In genomic region chr4:83664071-83664470, GRCh38 we compare ENCODE assay signal across 37 cellular contexts.
"Had no signal": no experiment of that assay in that cellular context is flagged by ENCODE, and none has a peak within 500 bp of the region (broad histone marks: within the 10 kb centered on the region; RNA-seq: fewer than 3 reads in every experiment).

No MANE protein-coding gene starts in this region.

- ATAC-seq: activated CD4-positive, alpha-beta T cell treated with anti-CD3 and anti-CD28 coated beads for 36 hours; activated CD4-positive, CD25-positive, alpha-beta regulatory T cell treated with anti-CD3 and anti-CD28 coated beads, Interleukin-2, amount 50 U/mL, for 24 hours; activated CD8-positive, alpha-beta memory T cell treated with anti-CD3 and anti-CD28 coated beads, Interleukin-2, amount 10 ng/mL, durations not matched to agents 7 days and 5 days; activated CD8-positive, alpha-beta T cell treated with anti-CD3 and anti-CD28 coated beads, Interleukin-2, amount 10 ng/mL, durations not matched to agents 7 days and 5 days; activated naive CD8-positive, alpha-beta T cell treated with anti-CD3 and anti-CD28 coated beads, Interleukin-2, amount 50 U/mL, for 24 hours; body of pancreas had no signal

- H3K36me3 ChIP-seq: brain microvascular endothelial cell, breast epithelium had no signal

- H3K4me3 ChIP-seq: body of pancreas, breast epithelium had no signal

- DNase-seq: activated CD4-positive, alpha-beta memory T cell treated with anti-CD3 and anti-CD28 coated beads, Interleukin-2, amount 10 ng/mL, durations not matched to agents 7 days and 5 days; activated CD4-positive, alpha-beta T cell treated with anti-CD3 and anti-CD28 coated beads for 1 hour; activated CD4-positive, alpha-beta T cell treated with anti-CD3 and anti-CD28 coated beads for 36 hours; activated CD4-positive, alpha-beta T cell treated with anti-CD3 and anti-CD28 coated beads for 48 hours; activated CD4-positive, alpha-beta T cell treated with anti-CD3 and anti-CD28 coated beads, Interleukin-2, amount 10 ng/mL, durations not matched to agents 7 days and 5 days; activated CD4-positive, alpha-beta T cell treated with anti-CD3 and anti-CD28 coated beads, Interleukin-2, amount 50 U/mL, for 48 hours; activated CD4-positive, CD25-positive, alpha-beta regulatory T cell; activated CD8-positive, alpha-beta memory T cell treated with anti-CD3 and anti-CD28 coated beads for 24 hours; activated CD8-positive, alpha-beta memory T cell treated with anti-CD3 and anti-CD28 coated beads, Interleukin-2, amount 10 ng/mL, durations not matched to agents 7 days and 5 days; activated CD8-positive, alpha-beta memory T cell treated with anti-CD3 and anti-CD28 coated beads, Interleukin-2, amount 50 U/mL, for 48 hours; activated CD8-positive, alpha-beta T cell treated with anti-CD3 and anti-CD28 coated beads, Interleukin-2, amount 10 ng/mL, durations not matched to agents 7 days and 5 days; activated effector memory CD4-positive, alpha-beta T cell treated with Interleukin-2 at 50 U/mL for 16 hours; activated gamma-delta T cell; activated naive CD4-positive, alpha-beta T cell treated with anti-CD3 and anti-CD28 coated beads, Interleukin-2, amount 10 ng/mL, durations not matched to agents 7 days and 5 days; activated naive CD4-positive, alpha-beta T cell treated with Interleukin-2 at 50 U/mL for 16 hours; activated naive CD8-positive, alpha-beta T cell treated with anti-CD3 and anti-CD28 coated beads, Interleukin-2, amount 10 ng/mL, durations not matched to agents 7 days and 5 days; activated naive CD8-positive, alpha-beta T cell treated with anti-CD3 and anti-CD28 coated beads, Interleukin-2, amount 50 U/mL, for 24 hours; activated T-cell treated with anti-CD3 and anti-CD28 coated beads, Interleukin-2, amount 50 U/mL, for 24 hours; activated T-cell treated with anti-CD3 and anti-CD28 coated beads, Interleukin-2, amount 50 U/mL, for 48 hours; amygdala; anterior cingulate cortex; body of pancreas; brain microvascular endothelial cell; central memory CD4-positive, alpha-beta T cell; T-helper 1 cell; T-helper 2 cell; T-helper 9 cell had no signal

- FAIRE-seq: astrocyte, TTC549 had no signal

- H3K27me3 Mint-ChIP-seq: activated CD4-positive, alpha-beta T cell treated with anti-CD3 and anti-CD28 coated beads for 36 hours; activated naive CD8-positive, alpha-beta T cell treated with anti-CD3 and anti-CD28 coated beads, Interleukin-2, amount 50 U/mL, for 24 hours had no signal

- H3K9me3 Mint-ChIP-seq: activated CD4-positive, alpha-beta memory T cell treated with anti-CD3 and anti-CD28 coated beads, Interleukin-2, amount 10 ng/mL, durations not matched to agents 7 days and 5 days; activated CD4-positive, alpha-beta T cell treated with anti-CD3 and anti-CD28 coated beads, Interleukin-2, amount 10 ng/mL, durations not matched to agents 7 days and 5 days; activated naive CD4-positive, alpha-beta T cell treated with anti-CD3 and anti-CD28 coated beads, Interleukin-2, amount 10 ng/mL, durations not matched to agents 7 days and 5 days; activated naive CD4-positive, alpha-beta T cell treated with anti-CD3 and anti-CD28 coated beads, Interleukin-2, amount 50 U/mL, for 24 hours; activated naive CD8-positive, alpha-beta T cell treated with anti-CD3 and anti-CD28 coated beads, Interleukin-2, amount 10 ng/mL, durations not matched to agents 7 days and 5 days; activated naive CD8-positive, alpha-beta T cell treated with anti-CD3 and anti-CD28 coated beads, Interleukin-2, amount 50 U/mL, for 24 hours; activated T-cell treated with anti-CD3 and anti-CD28 coated beads, Interleukin-2, amount 50 U/mL, for 24 hours; activated T-helper 2 cell treated with anti-CD3 and anti-CD28 coated beads, Interferon-gamma antibody, Interleukin-2, Interleukin-4, amounts not matched to agents 10 μg/mL and 5 μg/mL and 100 μg/mL, durations not matched to agents 14 hours and 24 hours and 36 hours; T-helper 1 cell treated with Interleukin-12 subunit alpha and Interleukin-12 subunit beta and Interleukin-4 antibody, amounts not matched to agents 30 μg/mL and 1 μg/mL, for 36 hours; T-helper 2 cell treated with Interferon-gamma antibody and Interleukin-4, amounts not matched to agents 5 μg/mL and 100 μg/mL, for 36 hours had no signal

- H3K4me3 Mint-ChIP-seq: activated CD4-positive, alpha-beta memory T cell treated with anti-CD3 and anti-CD28 coated beads, Interleukin-2, amount 10 ng/mL, durations not matched to agents 7 days and 5 days; activated CD4-positive, alpha-beta T cell treated with anti-CD3 and anti-CD28 coated beads for 36 hours; activated CD4-positive, alpha-beta T cell treated with anti-CD3 and anti-CD28 coated beads, Interleukin-2, amount 10 ng/mL, durations not matched to agents 7 days and 5 days; activated CD8-positive, alpha-beta memory T cell treated with anti-CD3 and anti-CD28 coated beads, Interleukin-2, amount 10 ng/mL, durations not matched to agents 7 days and 5 days; activated CD8-positive, alpha-beta T cell treated with anti-CD3 and anti-CD28 coated beads, Interleukin-2, amount 10 ng/mL, durations not matched to agents 7 days and 5 days; activated naive CD4-positive, alpha-beta T cell treated with anti-CD3 and anti-CD28 coated beads, Interleukin-2, amount 10 ng/mL, durations not matched to agents 7 days and 5 days; activated naive CD4-positive, alpha-beta T cell treated with anti-CD3 and anti-CD28 coated beads, Interleukin-2, amount 50 U/mL, for 24 hours; activated naive CD8-positive, alpha-beta T cell; activated naive CD8-positive, alpha-beta T cell treated with anti-CD3 and anti-CD28 coated beads, Interleukin-2, amount 10 ng/mL, durations not matched to agents 7 days and 5 days; activated naive CD8-positive, alpha-beta T cell treated with anti-CD3 and anti-CD28 coated beads, Interleukin-2, amount 50 U/mL, for 24 hours; activated T-cell treated with anti-CD3 and anti-CD28 coated beads, Interleukin-2, amount 50 U/mL, for 24 hours; T-helper 1 cell treated with Interleukin-12 subunit alpha and Interleukin-12 subunit beta and Interleukin-4 antibody, amounts not matched to agents 30 μg/mL and 1 μg/mL, for 36 hours; T-helper 2 cell treated with Interferon-gamma antibody and Interleukin-4, amounts not matched to agents 5 μg/mL and 100 μg/mL, for 36 hours had no signal

- H3K27me3 ChIP-seq: body of pancreas, brain microvascular endothelial cell, breast epithelium had no signal

- H3K27ac Mint-ChIP-seq: activated CD4-positive, alpha-beta memory T cell treated with anti-CD3 and anti-CD28 coated beads, Interleukin-2, amount 10 ng/mL, durations not matched to agents 7 days and 5 days; activated CD4-positive, alpha-beta T cell treated with anti-CD3 and anti-CD28 coated beads for 36 hours; activated CD4-positive, alpha-beta T cell treated with anti-CD3 and anti-CD28 coated beads, Interleukin-2, amount 10 ng/mL, durations not matched to agents 7 days and 5 days; activated CD8-positive, alpha-beta memory T cell treated with anti-CD3 and anti-CD28 coated beads, Interleukin-2, amount 10 ng/mL, durations not matched to agents 7 days and 5 days; activated CD8-positive, alpha-beta T cell treated with anti-CD3 and anti-CD28 coated beads, Interleukin-2, amount 10 ng/mL, durations not matched to agents 7 days and 5 days; activated naive CD4-positive, alpha-beta T cell treated with anti-CD3 and anti-CD28 coated beads, Interleukin-2, amount 10 ng/mL, durations not matched to agents 7 days and 5 days; activated naive CD4-positive, alpha-beta T cell treated with anti-CD3 and anti-CD28 coated beads, Interleukin-2, amount 50 U/mL, for 24 hours; activated naive CD8-positive, alpha-beta T cell; activated naive CD8-positive, alpha-beta T cell treated with anti-CD3 and anti-CD28 coated beads, Interleukin-2, amount 10 ng/mL, durations not matched to agents 7 days and 5 days; activated naive CD8-positive, alpha-beta T cell treated with anti-CD3 and anti-CD28 coated beads, Interleukin-2, amount 50 U/mL, for 24 hours; activated T-cell treated with anti-CD3 and anti-CD28 coated beads, Interleukin-2, amount 50 U/mL, for 24 hours; activated T-helper 2 cell treated with anti-CD3 and anti-CD28 coated beads, Interferon-gamma antibody, Interleukin-2, Interleukin-4, amounts not matched to agents 10 μg/mL and 5 μg/mL and 100 μg/mL, durations not matched to agents 14 hours and 24 hours and 36 hours; T-helper 1 cell treated with Interleukin-12 subunit alpha and Interleukin-12 subunit beta and Interleukin-4 antibody, amounts not matched to agents 30 μg/mL and 1 μg/mL, for 36 hours; T-helper 2 cell treated with Interferon-gamma antibody and Interleukin-4, amounts not matched to agents 5 μg/mL and 100 μg/mL, for 36 hours had no signal

- H3K4me1 ChIP-seq: body of pancreas, breast epithelium had no signal

- H3K4me1 Mint-ChIP-seq: activated CD4-positive, alpha-beta memory T cell treated with anti-CD3 and anti-CD28 coated beads, Interleukin-2, amount 10 ng/mL, durations not matched to agents 7 days and 5 days had no signal

- H3K36me3 Mint-ChIP-seq: activated CD8-positive, alpha-beta memory T cell treated with anti-CD3 and anti-CD28 coated beads, Interleukin-2, amount 10 ng/mL, durations not matched to agents 7 days and 5 days; activated naive CD4-positive, alpha-beta T cell treated with anti-CD3 and anti-CD28 coated beads, Interleukin-2, amount 10 ng/mL, durations not matched to agents 7 days and 5 days; activated naive CD4-positive, alpha-beta T cell treated with anti-CD3 and anti-CD28 coated beads, Interleukin-2, amount 50 U/mL, for 24 hours; activated naive CD8-positive, alpha-beta T cell; activated naive CD8-positive, alpha-beta T cell treated with anti-CD3 and anti-CD28 coated beads, Interleukin-2, amount 10 ng/mL, durations not matched to agents 7 days and 5 days had no signal

- H3K27ac ChIP-seq: body of pancreas, brain microvascular endothelial cell, breast epithelium, VCaP had no signal

- H3K9me3 ChIP-seq: body of pancreas, breast epithelium had no signal
